Comparison of ENCODE assay signal across 22 cellular contexts in genomic region chr14:22768947-22769346, GRCh38. TPM values are rescaled to one million over a fixed set of nuclear protein-coding genes. Genes with fewer than 3 reads are reported as not detected.
DNase-seq lines count a peak whose midpoint lies in the region; ATAC-seq and TF ChIP-seq lines count a peak whose summit lies in the region.
"Had no signal": no experiment of that assay in that cellular context is flagged by ENCODE, and none has a peak within 500 bp of the region (broad histone marks: within the 10 kb centered on the region; RNA-seq: fewer than 3 reads in every experiment).

No MANE protein-coding gene starts in this region.

- H3K4me3 ChIP-seq in IMR-90 (ENCODE audit: insufficient read depth, low read depth, low read length) = no peak overlapping the region
- no peak overlapping the region for H3K4me3 ChIP-seq in coronary artery
- H3K4me3 ChIP-seq: heart right ventricle had no signal

- no peaks in the 10 kb centered on the region for H3K27me3 ChIP-seq in IMR-90 (ENCODE audit: control insufficient read depth, insufficient read depth, low read length)
- H3K27me3 ChIP-seq: heart right ventricle had no signal

- H2AFZ ChIP-seq in IMR-90 (replicated peaks; ENCODE audit: low read length, poor library complexity) = no peak overlapping the region

- DNase-seq in activated T-cell treated with anti-CD3 and anti-CD28 coated beads, Interleukin-2, amount 50 U/mL, for 4 hours = no peak
- DNase-seq in activated T-cell treated with anti-CD3 and anti-CD28 coated beads, Interleukin-2, amount 50 U/mL, for 48 hours = no peak
- DNase-seq in IMR-90 = no peak
- no peak for DNase-seq in progenitor cell of endocrine pancreas (ENCODE audit: low spot score, unreplicated experiment)
- DNase-seq in EL = no peak
- DNase-seq in coronary artery (ENCODE audit: low spot score) = no peak
- DNase-seq: activated gamma-delta T cell; heart right ventricle; left cardiac atrium; mesenchymal stem cell; NCI-H1436; NCI-H510A treated with DMSO at 0.1 percent for 48 hours; NK-92 treated with Interleukin-12 subunit alpha and Interleukin-12 subunit beta, amount 100 ng/mL, for 24 hours; stimulated activated CD4-positive, alpha-beta T cell treated with anti-CD3 and anti-CD28 coated beads, Interleukin-15, amount 100 ng/mL, for 24 hours; stimulated activated CD8-positive, alpha-beta memory T cell treated with anti-CD3 and anti-CD28 coated beads, Interleukin-4, amount 100 ng/mL, for 48 hours; WERI-Rb-1 had no signal

- H3K4ac ChIP-seq in IMR-90 (ENCODE audit: low read depth, low read length) = no peak overlapping the region

- no peaks in the 10 kb centered on the region for H4K20me1 ChIP-seq in IMR-90 (ENCODE audit: insufficient read depth, low read length)

- H2AK5ac ChIP-seq in IMR-90 (ENCODE audit: low read depth, low read length) = no peak overlapping the region

- H3K9me3 ChIP-seq in IMR-90 (ENCODE audit: control insufficient read depth, insufficient read depth, low read length) = no peaks in the 10 kb centered on the region
- H3K9me3 ChIP-seq: heart right ventricle had no signal

- H2BK5ac ChIP-seq in IMR-90 (ENCODE audit: low read depth, low read length, poor library complexity, severe bottlenecking) = no peak overlapping the region

- peaks cover 36% of the 10 kb centered on the region for H3K36me3 Mint-ChIP-seq in activated T-cell treated with anti-CD3 and anti-CD28 coated beads, Interleukin-2, amount 50 U/mL, for 4 hours (ENCODE audit: insufficient read depth)
- peaks cover 57% of the 10 kb centered on the region for H3K36me3 Mint-ChIP-seq in brain
- H3K36me3 Mint-ChIP-seq in progenitor cell of endocrine pancreas (ENCODE audit: insufficient read depth) = peaks cover 26% of the 10 kb centered on the region

- H3K56ac ChIP-seq in IMR-90 (ENCODE audit: extremely low read depth, insufficient read depth, low read length) = no peak overlapping the region

- H3K27ac ChIP-seq in IMR-90 (ENCODE audit: insufficient read depth, low read length) (no peak overlapping the region), coronary artery (no peak overlapping the region)
- H3K27ac ChIP-seq: C4-2B, epithelial cell of prostate, heart right ventricle, HL-60, WERI-Rb-1 had no signal

- dilution Hi-C loops in IMR-90 (cut with HindIII; ENCODE audit: low sequenced_read_pairs, unreplicated experiment) = no loop called here

- no peak overlapping the region for H4K8ac ChIP-seq in IMR-90 (ENCODE audit: low read depth in 2 of 2, low read length in 2 of 2)

- peak overlapping the region; percentile 56 for H3K4me3 Mint-ChIP-seq in activated T-cell treated with anti-CD3 and anti-CD28 coated beads, Interleukin-2, amount 50 U/mL, for 4 hours
- H3K4me3 Mint-ChIP-seq in brain (peak overlapping the region; percentile 70 to 89 (median 81)), progenitor cell of endocrine pancreas (ENCODE audit: low read depth) (peak overlapping the region; percentile 4)

- no peak for TF ChIP-seq CTCF in IMR-90 (conservative IDR thresholded peaks at IDR 0.05; ENCODE audit: low read depth, low read length)
- TF ChIP-seq CTCF in brain (conservative IDR thresholded peaks at IDR 0.05) = no peak
- no peak for TF ChIP-seq CTCF in progenitor cell of endocrine pancreas (IDR thresholded peaks at IDR 0.05; ENCODE audit: unreplicated experiment)
- no peak for TF ChIP-seq CTCF in coronary artery (IDR thresholded peaks at IDR 0.05)

- no peak overlapping the region for H2BK120ac ChIP-seq in IMR-90 (ENCODE audit: low read depth, low read length)

- in situ Hi-C loops in IMR-90 (cut with MboI; ENCODE audit: low sequenced_read_pairs) = loop anchor here (10.0 kb wide), 1 partner anchor 214 kb away; no protein-coding TSS in a partner anchor

- H2AK9ac ChIP-seq in IMR-90 (replicated peaks; ENCODE audit: low read depth, low read length, poor library complexity) = no peak overlapping the region

- H4K5ac ChIP-seq in IMR-90 (ENCODE audit: low read depth, low read length) = no peak overlapping the region

- H3K9me3 Mint-ChIP-seq in activated T-cell treated with anti-CD3 and anti-CD28 coated beads, Interleukin-2, amount 50 U/mL, for 4 hours = no peaks in the 10 kb centered on the region
- peaks cover 2 to 9% (median 5%) of the 10 kb centered on the region in 5 experiments for H3K9me3 Mint-ChIP-seq in brain
- no peaks in the 10 kb centered on the region for H3K9me3 Mint-ChIP-seq in progenitor cell of endocrine pancreas (ENCODE audit: low read depth)

- H3K27ac Mint-ChIP-seq in brain = peak overlapping the region in 4 of 5 experiments; percentile 61 to 92 (median 79)
- H3K27ac Mint-ChIP-seq in progenitor cell of endocrine pancreas = no peak overlapping the region

- peaks cover 5% of the 10 kb centered on the region for H3K4me1 ChIP-seq in IMR-90 (ENCODE audit: control insufficient read depth, insufficient read depth, low read length)

- H2BK15ac ChIP-seq in IMR-90 (ENCODE audit: low read depth, low read length) = no peak overlapping the region

- no peak for ATAC-seq in activated T-cell treated with anti-CD3 and anti-CD28 coated beads, Interleukin-2, amount 50 U/mL, for 4 hours
- ATAC-seq in IMR-90 (ENCODE audit: low read depth) = no peak
- ATAC-seq: heart right ventricle, left cardiac atrium, Panc1, sciatic nerve had no signal

- no TSS peak for BruUV-seq in IMR-90 (replicated peaks; lab: Mats Ljungman, UMichigan)

- peaks cover 29% of the 10 kb centered on the region for H3K4me1 Mint-ChIP-seq in activated T-cell treated with anti-CD3 and anti-CD28 coated beads, Interleukin-2, amount 50 U/mL, for 4 hours (ENCODE audit: low read depth)
- peaks cover 51% of the 10 kb centered on the region for H3K4me1 Mint-ChIP-seq in brain
- peaks cover 17% of the 10 kb centered on the region for H3K4me1 Mint-ChIP-seq in progenitor cell of endocrine pancreas (ENCODE audit: low read depth)

- H3K9ac ChIP-seq in IMR-90 (ENCODE audit: low read depth, low read length) = no peak overlapping the region

- CTCF ChIA-PET in IMR-90 (lab: Yijun Ruan, JAX) = interaction anchor here (0.7 kb wide), 1 partner anchor 111 kb away, joined by 3 read pairs; no protein-coding TSS in a partner anchor

- intact Hi-C loops in IMR-90 (cut with micrococcal nuclease) = loop anchor here (5.0 kb wide), 1 partner anchor 212 kb away; no protein-coding TSS in a partner anchor

- no peak for TF ChIP-seq RAD21 in IMR-90 (IDR thresholded peaks at IDR 0.05; ENCODE audit: low read length)

- no peak overlapping the region for H4K91ac ChIP-seq in IMR-90 (ENCODE audit: insufficient read depth, low read depth, low read length)

- no peaks in the 10 kb centered on the region for H3K9me1 ChIP-seq in IMR-90 (ENCODE audit: insufficient read depth, low read length)

- peaks cover 39% of the 10 kb centered on the region for H3K36me3 ChIP-seq in IMR-90 (ENCODE audit: control insufficient read depth, insufficient read depth, low read length)

- no peaks in the 10 kb centered on the region for H3K27me3 Mint-ChIP-seq in activated T-cell treated with anti-CD3 and anti-CD28 coated beads, Interleukin-2, amount 50 U/mL, for 4 hours (ENCODE audit: low read depth)
- H3K27me3 Mint-ChIP-seq in brain (no peaks in the 10 kb centered on the region), progenitor cell of endocrine pancreas (no peaks in the 10 kb centered on the region)

- H3K23ac ChIP-seq in IMR-90 (ENCODE audit: low read depth, low read length) = no peak overlapping the region

- H2BK20ac ChIP-seq in IMR-90 (ENCODE audit: low read depth, low read length) = no peak overlapping the region

- no peak for TF ChIP-seq POLR2A in IMR-90 (IDR thresholded peaks at IDR 0.05; ENCODE audit: low read depth, low read length)

- POLR2A ChIA-PET in IMR-90 (lab: Charles Lee; ENCODE audit: unreplicated experiment) = no interaction called here

- H3K79me1 ChIP-seq in IMR-90 (ENCODE audit: low read depth in 1 of 2, low read length in 2 of 2) = peaks cover 35 to 51% of the 10 kb centered on the region in 2 experiments

- no peak overlapping the region for H3K4me2 ChIP-seq in IMR-90 (ENCODE audit: low read depth, low read length)

- H3K18ac ChIP-seq in IMR-90 (ENCODE audit: low read depth, low read length) = no peak overlapping the region

- 92% methylated on average over 2 of the region's 4 CpGs; no CpG with 5 or more reads in 1 of the 2 experiments for WGBS in IMR-90 (ENCODE audit: extremely low coverage in 2 of 2, insufficient read length in 1 of 2), 2 experiments

- no peak overlapping the region for H3K14ac ChIP-seq in IMR-90 (replicated peaks; ENCODE audit: low read depth, low read length)

TF ChIP-seq in IMR-90, 13 proteins besides CTCF, POLR2A, EP300 and RAD21:
- 0 out of 2 replicates have a peak, but pooled peaks have one; percentile 35 for TF ChIP-seq CEBPB (IDR thresholded peaks at IDR 0.05; ENCODE audit: low read depth, low read length)
- TF ChIP-seq MXI1 (IDR thresholded peaks at IDR 0.05; ENCODE audit: borderline replicate concordance, low read depth, low read length) = no peak

RNA-seq across cellular contexts. Expression of gene OXA1L, which starts 2.5 kb away (rescaled TPM):
- total RNA-seq in activated T-cell treated with anti-CD3 and anti-CD28 coated beads, Interleukin-2, amount 50 U/mL, for 4 hours = 100 to 1,000 TPM; 133 to 139 (median 138) TPM
- total RNA-seq in IMR-90 (2012; rRNA removed) = 40.0 and 47.3 TPM in 2 replicates
- polyA plus RNA-seq in IMR-90 (2012; rRNA removed) = 113 and 161 TPM in 2 replicates
- 55.0 and 68.3 TPM in 2 replicates for polyA plus RNA-seq in IMR-90 (2012; cell fraction: cytosol; rRNA removed)
- 122 and 328 TPM in 2 replicates for polyA plus RNA-seq in IMR-90 (2012; cell fraction: nucleus; rRNA removed; ENCODE audit: low replicate concordance)
- polyA plus RNA-seq in brain (ENCODE audit: insufficient read depth, low read depth, low replicate concordance) = 75.1 TPM
- total RNA-seq in progenitor cell of endocrine pancreas = 114 and 122 TPM in 2 replicates

RNA-seq across cellular contexts. Expression of gene SLC7A7, which starts 46.3 kb away (rescaled TPM):
- under 1 TPM; 0.16 to 0.51 (median 0.19) TPM for total RNA-seq in activated T-cell treated with anti-CD3 and anti-CD28 coated beads, Interleukin-2, amount 50 U/mL, for 4 hours
- total RNA-seq in IMR-90 (2012; rRNA removed) (1.4 and 2.0 TPM in 2 replicates), progenitor cell of endocrine pancreas (6.7 and 7.7 TPM in 2 replicates)
- polyA plus RNA-seq in IMR-90 (2012; rRNA removed) (1.4 and 1.8 TPM in 2 replicates), brain (ENCODE audit: insufficient read depth, low read depth, low replicate concordance) (2.7 TPM)
- 1.5 and 2.2 TPM in 2 replicates for polyA plus RNA-seq in IMR-90 (2012; cell fraction: cytosol; rRNA removed)
- 3.9 and 11.9 TPM in 2 replicates for polyA plus RNA-seq in IMR-90 (2012; cell fraction: nucleus; rRNA removed; ENCODE audit: low replicate concordance)

Comparison
In these comparisons a context has a peak if more than half of its experiments do, and no peak if none do; other contexts are left out.
1. H3K4me3 Mint-ChIP-seq: peak in every context shown above with its lines; median percentile 81 in brain; 56 in activated T-cell treated with anti-CD3 and anti-CD28 coated beads, Interleukin-2, amount 50 U/mL, for 4 hours; 4 in progenitor cell of endocrine pancreas.